ENCODE assay signal across 24 cellular contexts in genomic region chr7:150562919-150563318, GRCh38. TPM values are rescaled to one million over a fixed set of nuclear protein-coding genes. Genes with fewer than 3 reads are reported as not detected.
DNase-seq lines count a peak whose midpoint lies in the region; ATAC-seq and TF ChIP-seq lines count a peak whose summit lies in the region.
"Had no signal": no experiment of that assay in that cellular context is flagged by ENCODE, and none has a peak within 500 bp of the region (broad histone marks: within the 10 kb centered on the region; RNA-seq: fewer than 3 reads in every experiment).

No MANE protein-coding gene starts in this region.

- POLR2A ChIA-PET in T-cell (lab: Charles Lee): interaction anchor here in 1 of 2 donors (1.0 kb wide), 1 partner anchor 114 kb away, joined by 3 read pairs; no protein-coding TSS in a partner anchor

- peaks cover 78% of the 10 kb centered on the region for H3K4me1 Mint-ChIP-seq in activated naive CD4-positive, alpha-beta T cell treated with anti-CD3 and anti-CD28 coated beads for 36 hours (ENCODE audit: low read depth)
- H3K4me1 Mint-ChIP-seq in T-cell (peaks cover 74 to 83% (median 77%) of the 10 kb centered on the region in 3 donors), HFFc6 (ENCODE audit: low read depth) (no peaks in the 10 kb centered on the region)
- peaks cover 70% of the 10 kb centered on the region for H3K4me1 Mint-ChIP-seq in activated naive CD8-positive, alpha-beta T cell treated with anti-CD3 and anti-CD28 coated beads, Interleukin-2, amount 50 U/mL, for 24 hours

- no peak for ATAC-seq in T-cell (replicated peaks in 1 of 4)
- ATAC-seq in activated naive CD8-positive, alpha-beta T cell treated with anti-CD3 and anti-CD28 coated beads, Interleukin-2, amount 50 U/mL, for 24 hours: no peak
- ATAC-seq: left lobe of liver; right lobe of liver; stimulated activated naive B cell treated with anti-CD40 and anti-IgM and Interleukin-4, amounts not matched to agents 10 μg/mL and 1 μg/mL and 100 μg/mL, for 72 hours had no signal

- peaks cover 22% of the 10 kb centered on the region for H3K36me3 Mint-ChIP-seq in activated naive CD4-positive, alpha-beta T cell treated with anti-CD3 and anti-CD28 coated beads for 36 hours (ENCODE audit: low read depth)
- H3K36me3 Mint-ChIP-seq in T-cell (peaks cover 32% of the 10 kb centered on the region), HFFc6 (ENCODE audit: low read depth) (no peaks in the 10 kb centered on the region)
- peaks cover 18% of the 10 kb centered on the region for H3K36me3 Mint-ChIP-seq in activated naive CD8-positive, alpha-beta T cell treated with anti-CD3 and anti-CD28 coated beads, Interleukin-2, amount 50 U/mL, for 24 hours (ENCODE audit: low read depth)
- H3K36me3 Mint-ChIP-seq: memory B cell had no signal

- no peak for DNase-seq in activated naive CD4-positive, alpha-beta T cell treated with anti-CD3 and anti-CD28 coated beads for 36 hours
- DNase-seq in activated naive CD4-positive, alpha-beta T cell treated with anti-CD3 and anti-CD28 coated beads, Interleukin-2, amount 50 U/mL, for 16 hours: no peak
- DNase-seq in T-cell: no peak
- DNase-seq in activated naive CD8-positive, alpha-beta T cell treated with anti-CD3 and anti-CD28 coated beads, Interleukin-2, amount 50 U/mL, for 24 hours: no peak
- DNase-seq in spleen: no peak
- no peak for DNase-seq in GF-D8 (lab: John Stamatoyannopoulos, UW)
- no peak for DNase-seq in HFFc6
- no peak for DNase-seq in adrenal gland
- DNase-seq: central memory CD4-positive, alpha-beta T cell; DND-41; GM23248; hypothalamus; KG1; NCI-H446 treated with DMSO at 0.1 percent for 48 hours; NCI-H82; right lobe of liver; stimulated activated CD4-positive, alpha-beta T cell treated with anti-CD3 and anti-CD28 coated beads, Interleukin-4, amount 100 ng/mL, for 4 hours; stimulated activated naive B cell treated with anti-CD40 and anti-IgM and Interleukin-4, amounts not matched to agents 10 μg/mL and 1 μg/mL and 100 μg/mL, for 72 hours; testis had no signal

- CTCF ChIA-PET in activated naive CD4-positive, alpha-beta T cell treated with anti-CD3 and anti-CD28 coated beads for 36 hours (lab: Charles Lee): interaction anchor here (0.6 to 1.9 kb wide), 5 partner anchors 47 to 785 kb away, joined by 3 to 6 read pairs (median 4); partner anchors contain the start of gene GIMAP7
- CTCF ChIA-PET in T-cell (lab: Charles Lee): interaction anchor here in 1 of 2 donors (1.1 to 1.5 kb wide), 2 partner anchors 125 to 194 kb away, joined by 4 read pairs; no protein-coding TSS in a partner anchor

- peak overlapping the region in 5 of 8 donors; percentile 39 to 93 (median 53) for H3K27ac ChIP-seq in spleen
- H3K27ac ChIP-seq in adrenal gland: no peak overlapping the region
- H3K27ac ChIP-seq: BLaER1 treated with 17β-estradiol and CSF1 and Interleukin-3, amounts not matched to agents 10 nM and 100 nM; GM23248; neutrophil; right lobe of liver; SJSA1; testis had no signal

- peaks cover 0 to 38% (median 2%) of the 10 kb centered on the region in 6 donors for H3K4me1 ChIP-seq in spleen
- H3K4me1 ChIP-seq in adrenal gland (replicated peaks in 1 of 2): no peaks in the 10 kb centered on the region
- H3K4me1 ChIP-seq: right lobe of liver, SJSA1, testis had no signal

- H3K9me3 Mint-ChIP-seq in activated naive CD4-positive, alpha-beta T cell treated with anti-CD3 and anti-CD28 coated beads for 36 hours: peaks cover 13% of the 10 kb centered on the region
- peaks cover 0 to 28% (median 18%) of the 10 kb centered on the region in 3 donors for H3K9me3 Mint-ChIP-seq in T-cell
- H3K9me3 Mint-ChIP-seq in activated naive CD8-positive, alpha-beta T cell treated with anti-CD3 and anti-CD28 coated beads, Interleukin-2, amount 50 U/mL, for 24 hours: peaks cover 22% of the 10 kb centered on the region
- peaks cover 53% of the 10 kb centered on the region for H3K9me3 Mint-ChIP-seq in HFFc6

- TF ChIP-seq CTCF in spleen (IDR thresholded peaks at IDR 0.05 in 8 of 11, conservative IDR thresholded peaks at IDR 0.05 in 3 of 11): no peak
- no peak for TF ChIP-seq CTCF in HFFc6 (IDR thresholded peaks at IDR 0.05)
- TF ChIP-seq CTCF in adrenal gland (IDR thresholded peaks at IDR 0.05): no peak

- WGBS in spleen, 5 donors: 41 to 94% (median 81%) methylated on average over 2 of the region's 2 CpGs
- WGBS in adrenal gland, 4 donors: 36 to 66% (median 47%) methylated on average over 2 of the region's 2 CpGs

- H3K4me3 ChIP-seq in spleen (no peak overlapping the region), adrenal gland (no peak overlapping the region)
- H3K4me3 ChIP-seq: BLaER1 treated with 17β-estradiol and CSF1 and Interleukin-3, amounts not matched to agents 10 nM and 100 nM; GM23248; right lobe of liver; SJSA1; testis had no signal

- H3K27me3 Mint-ChIP-seq in activated naive CD4-positive, alpha-beta T cell treated with anti-CD3 and anti-CD28 coated beads for 36 hours (ENCODE audit: low read depth): no peaks in the 10 kb centered on the region
- no peaks in the 10 kb centered on the region for H3K27me3 Mint-ChIP-seq in T-cell
- no peaks in the 10 kb centered on the region for H3K27me3 Mint-ChIP-seq in activated naive CD8-positive, alpha-beta T cell treated with anti-CD3 and anti-CD28 coated beads, Interleukin-2, amount 50 U/mL, for 24 hours
- no peaks in the 10 kb centered on the region for H3K27me3 Mint-ChIP-seq in HFFc6 (ENCODE audit: insufficient read depth)

- H3K4me3 Mint-ChIP-seq in activated naive CD4-positive, alpha-beta T cell treated with anti-CD3 and anti-CD28 coated beads for 36 hours: peak overlapping the region; percentile 73
- H3K4me3 Mint-ChIP-seq in T-cell: peak overlapping the region; percentile 59 to 87 (median 70)
- peak overlapping the region; percentile 68 for H3K4me3 Mint-ChIP-seq in activated naive CD8-positive, alpha-beta T cell treated with anti-CD3 and anti-CD28 coated beads, Interleukin-2, amount 50 U/mL, for 24 hours
- H3K4me3 Mint-ChIP-seq in HFFc6: no peak overlapping the region
- H3K4me3 Mint-ChIP-seq: memory B cell; stimulated activated naive B cell treated with anti-CD40 and anti-IgM and Interleukin-4, amounts not matched to agents 10 μg/mL and 1 μg/mL and 100 μg/mL, for 72 hours had no signal

- H3K27ac Mint-ChIP-seq in activated naive CD4-positive, alpha-beta T cell treated with anti-CD3 and anti-CD28 coated beads for 36 hours: peak overlapping the region; percentile 97
- H3K27ac Mint-ChIP-seq in T-cell: peak overlapping the region; percentile 97 to 100
- peak overlapping the region; percentile 88 for H3K27ac Mint-ChIP-seq in activated naive CD8-positive, alpha-beta T cell treated with anti-CD3 and anti-CD28 coated beads, Interleukin-2, amount 50 U/mL, for 24 hours
- H3K27ac Mint-ChIP-seq in HFFc6: no peak overlapping the region
- H3K27ac Mint-ChIP-seq: memory B cell; stimulated activated naive B cell treated with anti-CD40 and anti-IgM and Interleukin-4, amounts not matched to agents 10 μg/mL and 1 μg/mL and 100 μg/mL, for 72 hours had no signal

- no peaks in the 10 kb centered on the region for H3K27me3 ChIP-seq in spleen (replicated peaks in 1 of 7)
- H3K27me3 ChIP-seq in adrenal gland: no peaks in the 10 kb centered on the region
- H3K27me3 ChIP-seq: BLaER1 treated with 17β-estradiol and CSF1 and Interleukin-3, amounts not matched to agents 10 nM and 100 nM; neutrophil; right lobe of liver; SJSA1; testis had no signal

- TF ChIP-seq POLR2A in spleen (IDR thresholded peaks at IDR 0.05) (no peak), adrenal gland (IDR thresholded peaks at IDR 0.05) (no peak)

- H3K36me3 ChIP-seq in spleen (no peaks in the 10 kb centered on the region), adrenal gland (replicated peaks in 1 of 2) (no peaks in the 10 kb centered on the region)
- H3K36me3 ChIP-seq: BLaER1 treated with 17β-estradiol and CSF1 and Interleukin-3, amounts not matched to agents 10 nM and 100 nM; neutrophil; right lobe of liver; SJSA1 had no signal

- intact Hi-C loops in activated naive CD4-positive, alpha-beta T cell treated with anti-CD3 and anti-CD28 coated beads for 36 hours (cut with micrococcal nuclease): loop anchor here (1.0 to 5.0 kb wide), 2 partner anchors 10 to 241 kb away; partner anchors contain the start of genes ACTR3C and LRRC61
- intact Hi-C loops in spleen (cut with DNase I; ENCODE audit: low total_unique reads) (no loop called here), adrenal gland (cut with DNase I) (no loop called here)

- H3K9me3 ChIP-seq in spleen: peaks cover 0 to 38% (median 24%) of the 10 kb centered on the region in 8 donors
- no peaks in the 10 kb centered on the region for H3K9me3 ChIP-seq in adrenal gland (replicated peaks in 1 of 3)
- H3K9me3 ChIP-seq: right lobe of liver, testis had no signal

RNA-seq across cellular contexts. Expression of gene GIMAP4, which starts 4.3 kb away (rescaled TPM):
- total RNA-seq in activated naive CD4-positive, alpha-beta T cell treated with anti-CD3 and anti-CD28 coated beads for 36 hours: 100 to 1,000 TPM; 180 to 193 TPM
- total RNA-seq in T-cell (100 to 1,000 TPM; 121 to 341 (median 306) TPM), spleen (100 to 1,000 TPM; 112 to 214 (median 172) TPM), adrenal gland (10 to 100 TPM; 24.6 to 52.7 (median 39.6) TPM)
- polyA plus RNA-seq in spleen (10 to 100 TPM; 35.9 to 86.8 (median 60.4) TPM), adrenal gland (10 to 100 TPM; 19.6 to 35.6 (median 27.9) TPM)
- not detected for total RNA-seq in HFFc6 (2021; fragmentation: NEBNext Ultra II Directional; extraction: Animal tissue kit (Norgen Biotek cat#: 25700))
- total RNA-seq: GM23248, SJSA1 had no signal
- polyA plus RNA-seq: GM23248 had no signal

RNA-seq across cellular contexts. Expression of gene GIMAP7, which starts 48.2 kb away (rescaled TPM):
- total RNA-seq in activated naive CD4-positive, alpha-beta T cell treated with anti-CD3 and anti-CD28 coated beads for 36 hours: 10 to 100 TPM; 41.6 TPM
- total RNA-seq in T-cell (100 to 1,000 TPM in 3 of 5 donors, 10 to 100 TPM in 2; 76.8 to 430 (median 392) TPM), spleen (100 to 1,000 TPM in 5 of 7 donors, 10 to 100 TPM in 2; 71.2 to 137 (median 102) TPM), adrenal gland (10 to 100 TPM in 7 of 8 donors, 1 to 10 TPM in 1; 4.2 to 24.8 (median 18.0) TPM)
- polyA plus RNA-seq in spleen (100 to 1,000 TPM in 1 of 3 donors, 10 to 100 TPM in 2; 48.7 to 103 (median 68.0) TPM), adrenal gland (10 to 100 TPM; 17.6 to 39.3 (median 24.7) TPM)
- not detected for total RNA-seq in HFFc6 (2021; fragmentation: NEBNext Ultra II Directional; extraction: Animal tissue kit (Norgen Biotek cat#: 25700))
- total RNA-seq: GM23248, SJSA1 had no signal
- polyA plus RNA-seq: GM23248 had no signal

Comparison
In these comparisons a context has a peak if more than half of its experiments do, and no peak if none do; other contexts are left out.
1. H3K27ac ChIP-seq: peak in spleen (5 of 8); none in adrenal gland (0 of 5).
2. RNA of gene GIMAP4, which starts 4.3 kb away (total RNA-seq): 121 to 341 TPM in T-cell, 180 to 193 TPM in activated naive CD4-positive, alpha-beta T cell treated with anti-CD3 and anti-CD28 coated beads for 36 hours, 112 to 214 TPM in spleen and 24.6 to 52.7 TPM in adrenal gland; not detected in HFFc6; every median in the first group is over 10 times any median in the second.
3. RNA of gene GIMAP7, which starts 48.2 kb away (total RNA-seq): 76.8 to 430 TPM in T-cell, 71.2 to 137 TPM in spleen, 41.6 TPM in activated naive CD4-positive, alpha-beta T cell treated with anti-CD3 and anti-CD28 coated beads for 36 hours and 4.2 to 24.8 TPM in adrenal gland; not detected in HFFc6; every median in the first group is over 4 times any median in the second.